Comparison of ENCODE assay signal across 9 cellular contexts in genomic region chr2:56185582-56186046, GRCh38. TPM values are rescaled to one million over a fixed set of nuclear protein-coding genes. Genes with fewer than 3 reads are reported as not detected.
DNase-seq lines count a peak whose midpoint lies in the region; ATAC-seq, FAIRE-seq and TF ChIP-seq lines count a peak whose summit lies in the region.
"Had no signal": no experiment of that assay in that cellular context is flagged by ENCODE, and none has a peak within 500 bp of the region (broad histone marks: within the 10 kb centered on the region; RNA-seq: fewer than 3 reads in every experiment).

No MANE protein-coding gene starts in this region.

- H3K27ac ChIP-seq in CD8-positive, alpha-beta T cell (ENCODE audit: low read depth, low read length), result no peak overlapping the region
- H3K27ac ChIP-seq: HL-60 had no signal

- H3K36me3 ChIP-seq in CD8-positive, alpha-beta T cell (ENCODE audit: insufficient read depth, low read length), result no peaks in the 10 kb centered on the region
- H3K36me3 ChIP-seq in MG63, result no peaks in the 10 kb centered on the region

- intact Hi-C loops in CD8-positive, alpha-beta T cell (cut with DNase I, micrococcal nuclease), result no loop called here

- TF ChIP-seq CTCF in CD8-positive, alpha-beta T cell (IDR thresholded peaks at IDR 0.05), result no peak

- no peak for ATAC-seq in CD8-positive, alpha-beta T cell
- ATAC-seq in HG02884 (IDR thresholded peaks at IDR 0.05; ENCODE audit: unreplicated experiment), result no peak
- no peak for ATAC-seq in GM21390 (IDR thresholded peaks at IDR 0.05; ENCODE audit: unreplicated experiment)
- no peak for ATAC-seq in HG02938 (IDR thresholded peaks at IDR 0.05; ENCODE audit: unreplicated experiment)

- peaks cover 6% of the 10 kb centered on the region for H3K4me1 Mint-ChIP-seq in CD8-positive, alpha-beta T cell (ENCODE audit: low read depth)

- no peak overlapping the region for H3K4me3 ChIP-seq in CD8-positive, alpha-beta T cell (ENCODE audit: low read depth, low read length)
- peak overlapping the region; percentile 31 for H3K4me3 ChIP-seq in MG63

- H3K4me3 Mint-ChIP-seq in CD8-positive, alpha-beta T cell, result peak overlapping the region; percentile 49

- peaks cover 9% of the 10 kb centered on the region for H3K27me3 ChIP-seq in CD8-positive, alpha-beta T cell (ENCODE audit: insufficient read depth, low read length)
- H3K27me3 ChIP-seq in MG63, result peaks cover 17% of the 10 kb centered on the region

- peaks cover 59% of the 10 kb centered on the region for H3K27me3 Mint-ChIP-seq in CD8-positive, alpha-beta T cell (ENCODE audit: low read depth)

- CTCF ChIA-PET in CD8-positive, alpha-beta T cell (lab: Charles Lee), result no interaction called here

- H3K27ac Mint-ChIP-seq in CD8-positive, alpha-beta T cell, result no peak overlapping the region

- H3K36me3 Mint-ChIP-seq in CD8-positive, alpha-beta T cell, result no peaks in the 10 kb centered on the region

- H3K9me3 ChIP-seq in CD8-positive, alpha-beta T cell (ENCODE audit: low read length), result no peaks in the 10 kb centered on the region
- no peaks in the 10 kb centered on the region for H3K9me3 ChIP-seq in MG63

- FAIRE-seq in urothelium cell line (lab: Jason Lieb, UNC), result peak; percentile 52

- POLR2A ChIA-PET in CD8-positive, alpha-beta T cell (lab: Charles Lee), result no interaction called here

- H3K9me3 Mint-ChIP-seq in CD8-positive, alpha-beta T cell, result no peaks in the 10 kb centered on the region

- no peak for DNase-seq in CD8-positive, alpha-beta T cell
- DNase-seq in MG63 (peak; percentile 47), dedifferentiated amniotic fluid mesenchymal stem cell (ENCODE audit: extremely low spot score) (peak; percentile 68), medulla oblongata (ENCODE audit: extremely low spot score) (peak; percentile 55), urothelium cell line (ENCODE audit: low spot score) (peak; percentile 84)

- no peaks in the 10 kb centered on the region for H3K4me1 ChIP-seq in CD8-positive, alpha-beta T cell (ENCODE audit: insufficient read depth, low read length)

RNA-seq across cellular contexts. Expression of gene CCDC85A, which starts 1.8 kb away (rescaled TPM):
- not detected for total RNA-seq in CD8-positive, alpha-beta T cell
- total RNA-seq in MG63 (2014; rRNA removed; shearing (Covaris generic); ENCODE audit: low replicate concordance), result 0.89 TPM in 1 of 2 replicates, not detected in the other

Comparison
In these comparisons a context has a peak if more than half of its experiments do, and no peak if none do; other contexts are left out.
1. DNase-seq: peak in MG63 (single experiment), dedifferentiated amniotic fluid mesenchymal stem cell (single experiment), medulla oblongata (single experiment) and urothelium cell line (single experiment); none in CD8-positive, alpha-beta T cell (0 of 7).